In the genomic region with DNA sequence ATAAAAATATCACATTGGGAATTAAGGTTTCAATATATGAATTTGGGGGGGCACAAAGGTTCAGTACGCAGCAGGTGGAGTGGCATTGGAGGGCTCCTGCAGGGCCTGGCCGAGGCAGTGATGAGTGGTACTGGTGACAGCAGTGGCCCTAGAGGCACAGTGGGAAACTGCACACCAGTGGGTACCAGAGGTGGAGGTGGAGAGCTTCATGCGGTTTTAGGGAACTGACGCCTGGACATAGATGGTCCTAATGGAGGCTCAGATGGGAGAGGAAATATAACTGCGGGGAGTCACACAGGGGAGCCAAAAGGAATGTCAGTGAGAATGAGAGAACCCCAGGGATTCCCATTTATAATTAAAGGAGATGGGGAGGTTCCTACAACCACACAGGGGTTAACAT, we compare ENCODE assay signal across 1 cellular context.
TF ChIP-seq lines count a peak whose summit lies in the region.

No MANE protein-coding gene starts in this region.

TF ChIP-seq in HCT116, 20 proteins besides CTCF, POLR2A, EP300 and RAD21 (continued from another document):
- TF ChIP-seq, protein P1, sequence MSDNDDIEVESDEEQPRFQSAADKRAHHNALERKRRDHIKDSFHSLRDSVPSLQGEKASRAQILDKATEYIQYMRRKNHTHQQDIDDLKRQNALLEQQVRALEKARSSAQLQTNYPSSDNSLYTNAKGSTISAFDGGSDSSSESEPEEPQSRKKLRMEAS (IDR thresholded peaks at IDR 0.05), result no peak
- TF ChIP-seq FOSL1 (IDR thresholded peaks at IDR 0.05; ENCODE audit: low read depth) (no peak), SIN3A (IDR thresholded peaks at IDR 0.05; ENCODE audit: low read depth) (no peak), POLR2AphosphoS5 (IDR thresholded peaks at IDR 0.05; ENCODE audit: low read depth, low read length) (no peak), JUND (IDR thresholded peaks at IDR 0.05) (no peak), SRF (IDR thresholded peaks at IDR 0.05; ENCODE audit: low read depth) (no peak), ELF1 (IDR thresholded peaks at IDR 0.05; ENCODE audit: borderline replicate concordance, low read depth) (no peak), ZFX (IDR thresholded peaks at IDR 0.05) (no peak), ZNF274 (IDR thresholded peaks at IDR 0.05; ENCODE audit: low read depth, low read length) (no peak)
